ENCODE assay signal across 21 cellular contexts in the genomic region with DNA sequence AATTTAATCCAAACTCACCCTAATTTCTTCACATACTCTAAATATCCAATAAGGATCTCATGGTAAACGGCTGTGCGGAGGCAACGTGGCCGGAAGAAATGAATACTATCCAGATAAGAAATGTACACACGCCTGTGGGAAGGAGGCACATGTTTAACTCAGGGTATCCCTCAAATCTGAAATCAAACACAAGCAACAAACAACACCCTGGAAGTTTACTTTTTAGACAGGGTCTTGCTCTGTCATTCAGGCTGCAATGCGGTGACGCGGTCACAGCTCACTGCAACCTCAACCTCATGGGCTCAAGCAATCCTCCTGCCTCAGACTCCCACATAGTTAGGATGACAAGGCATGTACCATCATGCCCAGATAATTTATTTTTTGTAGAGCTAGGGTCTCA. TPM values are rescaled to one million over a fixed set of nuclear protein-coding genes. Genes with fewer than 3 reads are reported as not detected.
DNase-seq lines count a peak whose midpoint lies in the region; ATAC-seq, FAIRE-seq and TF ChIP-seq lines count a peak whose summit lies in the region.
"Had no signal": no experiment of that assay in that cellular context is flagged by ENCODE, and none has a peak within 500 bp of the region (broad histone marks: within the 10 kb centered on the region; RNA-seq: fewer than 3 reads in every experiment).

No MANE protein-coding gene starts in this region.

- H3K4me1 Mint-ChIP-seq in endodermal cell = peaks cover 28% of the 10 kb centered on the region

- H3K27ac ChIP-seq in endodermal cell (ENCODE audit: low read depth, low read length) = no peak overlapping the region
- H3K27ac ChIP-seq in sigmoid colon = no peak overlapping the region
- H3K27ac ChIP-seq: PC-9 had no signal

- no peak for FAIRE-seq in GM19239 (lab: Jason Lieb, UNC)
- FAIRE-seq: GM12878, H1 had no signal

- DNase-seq in Right ventricle myocardium superior (peak; percentile 13), left cardiac atrium (no peak), endodermal cell (no peak), sigmoid colon (peak; percentile 15), GDM1 (lab: John Stamatoyannopoulos, UW) (no peak), iPS-NIHi7 (ENCODE audit: extremely low spot score) (no peak), GM19239 (ENCODE audit: insufficient read length, low spot score) (no peak)
- DNase-seq: BE2C, DMS79, KG1, NCI-H1092 treated with DMSO at 0.1 percent for 48 hours, NCI-H1436 treated with DMSO at 0.1 percent for 48 hours, NCI-H1930, NCI-H510A treated with DMSO at 0.1 percent for 48 hours, NCI-H748 treated with DMSO at 0.1 percent for 48 hours, PC-9, RPMI8226, SIG-M5 had no signal

- H3K27me3 ChIP-seq in endodermal cell (ENCODE audit: control insufficient read depth, insufficient read depth, low read length, poor library complexity, severe bottlenecking) (no peaks in the 10 kb centered on the region), sigmoid colon (no peaks in the 10 kb centered on the region)
- H3K27me3 ChIP-seq: BE2C had no signal

- WGBS in endodermal cell (ENCODE audit: insufficient coverage in 1 of 2, insufficient read length in 1 of 2), 2 experiments = 97 to 100% methylated on average over 4 to 8 of the region's 8 CpGs
- 96 to 98% methylated on average over 8 of the region's 8 CpGs for WGBS in sigmoid colon, 2 donors

- TF ChIP-seq CTCF in endodermal cell (conservative IDR thresholded peaks at IDR 0.05) = no peak
- no peak for TF ChIP-seq CTCF in sigmoid colon (IDR thresholded peaks at IDR 0.05)

- peaks cover 78% of the 10 kb centered on the region for H3K36me3 Mint-ChIP-seq in endodermal cell (ENCODE audit: low read depth)

- no peak overlapping the region for H3K4me3 Mint-ChIP-seq in endodermal cell

- H3K27ac Mint-ChIP-seq in endodermal cell = peak overlapping the region; percentile 88

- ATAC-seq in Right ventricle myocardium superior (ENCODE audit: poor library complexity) = no peak
- no peak for ATAC-seq in left cardiac atrium
- ATAC-seq: GM12878, HCT116 had no signal

- TF ChIP-seq EP300 in sigmoid colon (IDR thresholded peaks at IDR 0.05) = no peak

- no peak for TF ChIP-seq POLR2A in sigmoid colon (IDR thresholded peaks at IDR 0.05)

- no peaks in the 10 kb centered on the region for H3K27me3 Mint-ChIP-seq in endodermal cell (ENCODE audit: insufficient read depth)

- H3K9me3 Mint-ChIP-seq in endodermal cell = peaks cover 2% of the 10 kb centered on the region

- H3K4me1 ChIP-seq in endodermal cell (ENCODE audit: control insufficient read depth, insufficient read depth, low read length) = peaks cover 5% of the 10 kb centered on the region
- H3K4me1 ChIP-seq in sigmoid colon = no peaks in the 10 kb centered on the region
- H3K4me1 ChIP-seq: BE2C had no signal

- H3K4me3 ChIP-seq in endodermal cell (ENCODE audit: low read length) (no peak overlapping the region), sigmoid colon (no peak overlapping the region)
- H3K4me3 ChIP-seq: GM12878, PC-9 had no signal

- intact Hi-C loops in Right ventricle myocardium superior (cut with DNase I) (no loop called here), left cardiac atrium (cut with DNase I) (no loop called here), sigmoid colon (cut with DNase I) (no loop called here)

- no peaks in the 10 kb centered on the region for H3K9me3 ChIP-seq in endodermal cell (ENCODE audit: control insufficient read depth, low read length)
- H3K9me3 ChIP-seq in sigmoid colon = no peaks in the 10 kb centered on the region
- H3K9me3 ChIP-seq: BE2C had no signal

- no peak overlapping the region for H3K9ac ChIP-seq in endodermal cell (ENCODE audit: extremely low read depth, low read length, poor library complexity, severe bottlenecking)

- H3K36me3 ChIP-seq in endodermal cell (ENCODE audit: control insufficient read depth, insufficient read depth, low read length) (peaks cover 86% of the 10 kb centered on the region), sigmoid colon (peaks cover 57 to 100% (median 84%) of the 10 kb centered on the region in 4 donors)

RNA-seq across cellular contexts. Expression of a gene that starts 21.2 kb away (rescaled TPM):
- total RNA-seq in Right ventricle myocardium superior (146 TPM), left cardiac atrium (100 to 1,000 TPM in 1 of 2 donors, 10 to 100 TPM in 1; 85.7 to 120 TPM), endodermal cell (100 to 1,000 TPM; 144 to 156 TPM), sigmoid colon (10 to 100 TPM; 38.8 to 53.5 (median 47.1) TPM)
- polyA plus RNA-seq in endodermal cell (2013, experiment 1 of 2) = 114 TPM
- polyA plus RNA-seq in endodermal cell (2013, experiment 2 of 2) = 102 TPM
- 10 to 100 TPM; 17.4 to 64.9 (median 28.7) TPM for polyA plus RNA-seq in sigmoid colon

Comparison
In these comparisons a context has a peak if more than half of its experiments do, and no peak if none do; other contexts are left out.
1. DNase-seq: peak in Right ventricle myocardium superior (single experiment) and sigmoid colon (single experiment); none in left cardiac atrium (single experiment), endodermal cell (single experiment), GDM1 (single experiment), iPS-NIHi7 (single experiment) and GM19239 (single experiment).